ENCODE assay signal across 16 cellular contexts in genomic region chr17:16512011-16512410, GRCh38. TPM values are rescaled to one million over a fixed set of nuclear protein-coding genes. Genes with fewer than 3 reads are reported as not detected.
DNase-seq lines count a peak whose midpoint lies in the region; ATAC-seq lines count a peak whose summit lies in the region.
"Had no signal": no experiment of that assay in that cellular context is flagged by ENCODE, and none has a peak within 500 bp of the region (broad histone marks: within the 10 kb centered on the region; RNA-seq: fewer than 3 reads in every experiment).

No MANE protein-coding gene starts in this region.

- no peaks in the 10 kb centered on the region for H3K36me3 Mint-ChIP-seq in activated CD8-positive, alpha-beta memory T cell treated with anti-CD3 and anti-CD28 coated beads, Interleukin-2, amount 10 ng/mL, durations not matched to agents 7 days and 5 days

- CTCF ChIA-PET in activated CD8-positive, alpha-beta memory T cell treated with anti-CD3 and anti-CD28 coated beads, Interleukin-2, amount 10 ng/mL, durations not matched to agents 7 days and 5 days (lab: Charles Lee) = interaction anchor here (1.7 kb wide), 1 partner anchor 77 kb away, joined by 5 read pairs; no protein-coding TSS in a partner anchor

- no peaks in the 10 kb centered on the region for H3K27me3 ChIP-seq in ectodermal cell (ENCODE audit: control insufficient read depth, insufficient read depth, low read length, poor library complexity, severe bottlenecking)
- H3K27me3 ChIP-seq: cardiac muscle cell, ovary had no signal

- no peak overlapping the region for H3K4me3 Mint-ChIP-seq in activated CD8-positive, alpha-beta memory T cell treated with anti-CD3 and anti-CD28 coated beads, Interleukin-2, amount 10 ng/mL, durations not matched to agents 7 days and 5 days
- H3K4me3 Mint-ChIP-seq: activated CD4-positive, alpha-beta T cell treated with anti-CD3 and anti-CD28 coated beads, Interleukin-2, amount 10 ng/mL, durations not matched to agents 24 days and 14 days had no signal

- H3K27ac ChIP-seq in ectodermal cell (ENCODE audit: insufficient read depth, low read depth, low read length, poor library complexity, severe bottlenecking) (peak overlapping the region; percentile 28), substantia nigra (ENCODE audit: low read depth, low read length, poor library complexity, severe bottlenecking) (no peak overlapping the region)
- H3K27ac ChIP-seq: cardiac muscle cell, HL-60, ovary had no signal

- DNase-seq in activated CD8-positive, alpha-beta memory T cell treated with anti-CD3 and anti-CD28 coated beads, Interleukin-2, amount 10 ng/mL, durations not matched to agents 7 days and 5 days = no peak
- no peak for DNase-seq in activated CD8-positive, alpha-beta memory T cell treated with anti-CD3 and anti-CD28 coated beads, Interleukin-2, amount 50 U/mL, for 48 hours
- DNase-seq in NCI-H69 (lab: John Stamatoyannopoulos, UW) = peak; percentile 68
- DNase-seq in substantia nigra (lab: John Stamatoyannopoulos, UW) = no peak
- no peak for DNase-seq in iPS-NIHi11 (ENCODE audit: low spot score)
- DNase-seq: activated CD4-positive, alpha-beta T cell treated with anti-CD3 and anti-CD28 coated beads, Interleukin-2, amount 10 ng/mL, durations not matched to agents 24 days and 14 days; DMS79 treated with DMSO at 0.1 percent for 48 hours; erythroblast; OCI-M1; ovary; T-helper 1 cell had no signal

- H3K27ac Mint-ChIP-seq in activated CD8-positive, alpha-beta memory T cell treated with anti-CD3 and anti-CD28 coated beads, Interleukin-2, amount 10 ng/mL, durations not matched to agents 7 days and 5 days = no peak overlapping the region
- H3K27ac Mint-ChIP-seq: activated CD4-positive, alpha-beta T cell treated with anti-CD3 and anti-CD28 coated beads, Interleukin-2, amount 10 ng/mL, durations not matched to agents 24 days and 14 days had no signal

- H3K36me3 ChIP-seq in ectodermal cell (ENCODE audit: control insufficient read depth, insufficient read depth, low read length) = no peaks in the 10 kb centered on the region
- H3K36me3 ChIP-seq: cardiac muscle cell, ovary had no signal

- H3K4me1 Mint-ChIP-seq in activated CD8-positive, alpha-beta memory T cell treated with anti-CD3 and anti-CD28 coated beads, Interleukin-2, amount 10 ng/mL, durations not matched to agents 7 days and 5 days = peaks cover 12% of the 10 kb centered on the region

- WGBS in ectodermal cell, 2 experiments = 30 to 33% methylated on average over 4 of the region's 4 CpGs

- H3K9me3 ChIP-seq in ectodermal cell (ENCODE audit: control insufficient read depth, low read length) = no peaks in the 10 kb centered on the region
- H3K9me3 ChIP-seq: ovary had no signal

- peaks cover 28% of the 10 kb centered on the region for H3K27me3 Mint-ChIP-seq in activated CD8-positive, alpha-beta memory T cell treated with anti-CD3 and anti-CD28 coated beads, Interleukin-2, amount 10 ng/mL, durations not matched to agents 7 days and 5 days

- H3K4me1 ChIP-seq in ectodermal cell (ENCODE audit: control insufficient read depth, insufficient read depth, low read length) = peaks cover 20% of the 10 kb centered on the region

- peak; percentile 27 for ATAC-seq in activated CD8-positive, alpha-beta memory T cell treated with anti-CD3 and anti-CD28 coated beads, Interleukin-2, amount 10 ng/mL, durations not matched to agents 7 days and 5 days
- no peak for ATAC-seq in GM21737 (IDR thresholded peaks at IDR 0.05; ENCODE audit: unreplicated experiment)
- no peak for ATAC-seq in GM19397 (IDR thresholded peaks at IDR 0.05; ENCODE audit: unreplicated experiment)

- no peaks in the 10 kb centered on the region for H3K9me3 Mint-ChIP-seq in activated CD8-positive, alpha-beta memory T cell treated with anti-CD3 and anti-CD28 coated beads, Interleukin-2, amount 10 ng/mL, durations not matched to agents 7 days and 5 days (ENCODE audit: low read depth)
- H3K9me3 Mint-ChIP-seq: activated CD4-positive, alpha-beta T cell treated with anti-CD3 and anti-CD28 coated beads, Interleukin-2, amount 10 ng/mL, durations not matched to agents 24 days and 14 days had no signal

- H3K4me3 ChIP-seq in ectodermal cell (ENCODE audit: insufficient read depth, low read depth, low read length) = no peak overlapping the region
- H3K4me3 ChIP-seq: cardiac muscle cell, ovary had no signal

RNA-seq across cellular contexts. Expression of gene LRRC75A, which starts 20.0 kb away (rescaled TPM):
- total RNA-seq in activated CD8-positive, alpha-beta memory T cell treated with anti-CD3 and anti-CD28 coated beads, Interleukin-2, amount 10 ng/mL, durations not matched to agents 7 days and 5 days = 1 to 10 TPM; 3.0 to 4.6 TPM
- 5.4 TPM for polyA plus RNA-seq in ectodermal cell (2013, experiment 1 of 4)
- polyA plus RNA-seq in ectodermal cell (2013, experiment 2 of 4) = 5.7 TPM
- polyA plus RNA-seq in ectodermal cell (2013, experiment 3 of 4) = 4.1 TPM
- polyA plus RNA-seq in ectodermal cell (2013, experiment 4 of 4) = 4.5 TPM

RNA-seq across cellular contexts. Expression of gene ZNF287, which starts 57.0 kb away (rescaled TPM):
- total RNA-seq in activated CD8-positive, alpha-beta memory T cell treated with anti-CD3 and anti-CD28 coated beads, Interleukin-2, amount 10 ng/mL, durations not matched to agents 7 days and 5 days = 1 to 10 TPM; 4.8 to 7.9 TPM
- polyA plus RNA-seq in ectodermal cell (2013, experiment 1 of 4) = 13.5 TPM
- 10.2 TPM for polyA plus RNA-seq in ectodermal cell (2013, experiment 2 of 4)
- polyA plus RNA-seq in ectodermal cell (2013, experiment 3 of 4) = 12.7 TPM
- polyA plus RNA-seq in ectodermal cell (2013, experiment 4 of 4) = 12.4 TPM
